Comparison of ENCODE assay signal across 2 cellular contexts in genomic region chr1:85259866-85260345, GRCh38.
TF ChIP-seq lines count a peak whose summit lies in the region.

No MANE protein-coding gene starts in this region.

TF ChIP-seq in SK-N-SH, 30 proteins besides CTCF, POLR2A, EP300 and RAD21 (continued from another document):
- TF ChIP-seq, protein P1, sequence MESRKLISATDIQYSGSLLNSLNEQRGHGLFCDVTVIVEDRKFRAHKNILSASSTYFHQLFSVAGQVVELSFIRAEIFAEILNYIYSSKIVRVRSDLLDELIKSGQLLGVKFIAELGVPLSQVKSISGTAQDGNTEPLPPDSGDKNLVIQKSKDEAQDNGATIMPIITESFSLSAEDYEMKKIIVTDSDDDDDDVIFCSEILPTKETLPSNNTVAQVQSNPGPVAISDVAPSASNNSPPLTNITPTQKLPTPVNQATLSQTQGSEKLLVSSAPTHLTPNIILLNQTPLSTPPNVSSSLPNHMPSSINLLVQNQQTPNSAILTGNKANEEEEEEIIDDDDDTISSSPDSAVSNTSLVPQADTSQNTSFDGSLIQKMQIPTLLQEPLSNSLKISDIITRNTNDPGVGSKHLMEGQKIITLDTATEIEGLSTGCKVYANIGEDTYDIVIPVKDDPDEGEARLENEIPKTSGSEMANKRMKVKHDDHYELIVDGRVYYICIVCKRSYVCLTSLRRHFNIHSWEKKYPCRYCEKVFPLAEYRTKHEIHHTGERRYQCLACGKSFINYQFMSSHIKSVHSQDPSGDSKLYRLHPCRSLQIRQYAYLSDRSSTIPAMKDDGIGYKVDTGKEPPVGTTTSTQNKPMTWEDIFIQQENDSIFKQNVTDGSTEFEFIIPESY (IDR thresholded peaks at IDR 0.05; ENCODE audit: borderline replicate concordance, low read depth) = no peak
- TF ChIP-seq MEF2A (IDR thresholded peaks at IDR 0.05; ENCODE audit: borderline replicate concordance, low read depth) = no peak
- TF ChIP-seq REST (IDR thresholded peaks at IDR 0.05; ENCODE audit: low read depth, low read length) = no peak
- no peak for TF ChIP-seq TAF1 (IDR thresholded peaks at IDR 0.05; ENCODE audit: borderline replicate concordance, low read depth, low read length)
- no peak for TF ChIP-seq JUND (IDR thresholded peaks at IDR 0.05)
- no peak for TF ChIP-seq FOXJ3 (CRISPR knock-in tag; IDR thresholded peaks at IDR 0.05)
- TF ChIP-seq FOSL2 (IDR thresholded peaks at IDR 0.05; ENCODE audit: borderline replicate concordance, low read depth) = no peak
- TF ChIP-seq IRF3 (IDR thresholded peaks at IDR 0.05; ENCODE audit: low read depth, low read length) = no peak
- TF ChIP-seq GATA2 (CRISPR knock-in tag; IDR thresholded peaks at IDR 0.05) = no peak
- TF ChIP-seq SMC3 (IDR thresholded peaks at IDR 0.05; ENCODE audit: low read depth, low read length) = no peak
TF ChIP-seq in SK-N-SH: peak in this region for 0.

TF ChIP-seq in SK-N-SH treated with all-trans-retinoic acid at 6 μM for 48 hours, 23 proteins besides CTCF, POLR2A, EP300 and RAD21 (continued from another document):
- TF ChIP-seq, protein P2, sequence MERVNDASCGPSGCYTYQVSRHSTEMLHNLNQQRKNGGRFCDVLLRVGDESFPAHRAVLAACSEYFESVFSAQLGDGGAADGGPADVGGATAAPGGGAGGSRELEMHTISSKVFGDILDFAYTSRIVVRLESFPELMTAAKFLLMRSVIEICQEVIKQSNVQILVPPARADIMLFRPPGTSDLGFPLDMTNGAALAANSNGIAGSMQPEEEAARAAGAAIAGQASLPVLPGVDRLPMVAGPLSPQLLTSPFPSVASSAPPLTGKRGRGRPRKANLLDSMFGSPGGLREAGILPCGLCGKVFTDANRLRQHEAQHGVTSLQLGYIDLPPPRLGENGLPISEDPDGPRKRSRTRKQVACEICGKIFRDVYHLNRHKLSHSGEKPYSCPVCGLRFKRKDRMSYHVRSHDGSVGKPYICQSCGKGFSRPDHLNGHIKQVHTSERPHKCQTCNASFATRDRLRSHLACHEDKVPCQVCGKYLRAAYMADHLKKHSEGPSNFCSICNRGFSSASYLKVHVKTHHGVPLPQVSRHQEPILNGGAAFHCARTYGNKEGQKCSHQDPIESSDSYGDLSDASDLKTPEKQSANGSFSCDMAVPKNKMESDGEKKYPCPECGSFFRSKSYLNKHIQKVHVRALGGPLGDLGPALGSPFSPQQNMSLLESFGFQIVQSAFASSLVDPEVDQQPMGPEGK (CRISPR knock-in tag; IDR thresholded peaks at IDR 0.05; ENCODE audit: borderline replicate concordance) = no peak
- TF ChIP-seq ZNF70 (CRISPR knock-in tag; IDR thresholded peaks at IDR 0.05) (no peak), SNAI2 (CRISPR knock-in tag; IDR thresholded peaks at IDR 0.05) (no peak)
